ENCODE assay signal across 18 cellular contexts in genomic region chr12:71748081-71748850, GRCh38.
"Had no signal": no experiment of that assay in that cellular context is flagged by ENCODE, and none has a peak within 500 bp of the region (broad histone marks: within the 10 kb centered on the region; RNA-seq: fewer than 3 reads in every experiment).

No MANE protein-coding gene starts in this region.

- H3K27ac ChIP-seq: epithelial cell of prostate, esophagus muscularis mucosa, gastrocnemius medialis, heart right ventricle, ovary, right atrium auricular region had no signal

- DNase-seq: effector memory CD8-positive, alpha-beta T cell; gastrocnemius medialis; heart right ventricle; hypothalamus; kidney glomerular epithelial cell; mammary epithelial cell; natural killer cell; nucleus accumbens; ovary; stimulated activated CD4-positive, alpha-beta T cell treated with anti-CD3 and anti-CD28 coated beads, Interleukin-2, amount 100 ng/mL, for 48 hours; stimulated activated naive CD4-positive, alpha-beta T cell treated with Interleukin-2 at 50 U/mL for 16 hours; trophoblast cell had no signal

- H3K9me3 Mint-ChIP-seq: dendritic cell treated with granulocyte-macrophage colony-stimulating factor and Interleukin-4, amounts not matched to agents 40 ng/mL and 50 ng/mL, for 4 days; effector memory CD8-positive, alpha-beta T cell; natural killer cell; neural crest cell had no signal

- H3K4me3 Mint-ChIP-seq: dendritic cell treated with granulocyte-macrophage colony-stimulating factor and Interleukin-4, amounts not matched to agents 40 ng/mL and 50 ng/mL, for 4 days; effector memory CD8-positive, alpha-beta T cell; natural killer cell; neural crest cell had no signal

- H3K9me3 ChIP-seq: esophagus muscularis mucosa, gastrocnemius medialis, heart right ventricle, ovary, right atrium auricular region had no signal

- H3K27ac Mint-ChIP-seq: dendritic cell treated with granulocyte-macrophage colony-stimulating factor and Interleukin-4, amounts not matched to agents 40 ng/mL and 50 ng/mL, for 4 days; effector memory CD8-positive, alpha-beta T cell; natural killer cell had no signal

- H3K27me3 ChIP-seq: gastrocnemius medialis, ovary, right atrium auricular region had no signal

- ATAC-seq: effector memory CD8-positive, alpha-beta T cell; gastrocnemius medialis; heart right ventricle; natural killer cell had no signal

- H3K36me3 Mint-ChIP-seq: natural killer cell had no signal

- H3K4me1 ChIP-seq: esophagus muscularis mucosa, right atrium auricular region had no signal

- H3K36me3 ChIP-seq: esophagus muscularis mucosa, gastrocnemius medialis, heart right ventricle, ovary, right atrium auricular region had no signal

- H3K4me3 ChIP-seq: esophagus muscularis mucosa, gastrocnemius medialis, heart right ventricle, ovary, right atrium auricular region, smooth muscle cell had no signal

- H3K4me1 Mint-ChIP-seq: natural killer cell, neural crest cell had no signal

- H3K4me2 ChIP-seq: smooth muscle cell had no signal
